9 cellular contexts compared by ENCODE assay signal in the genomic region with DNA sequence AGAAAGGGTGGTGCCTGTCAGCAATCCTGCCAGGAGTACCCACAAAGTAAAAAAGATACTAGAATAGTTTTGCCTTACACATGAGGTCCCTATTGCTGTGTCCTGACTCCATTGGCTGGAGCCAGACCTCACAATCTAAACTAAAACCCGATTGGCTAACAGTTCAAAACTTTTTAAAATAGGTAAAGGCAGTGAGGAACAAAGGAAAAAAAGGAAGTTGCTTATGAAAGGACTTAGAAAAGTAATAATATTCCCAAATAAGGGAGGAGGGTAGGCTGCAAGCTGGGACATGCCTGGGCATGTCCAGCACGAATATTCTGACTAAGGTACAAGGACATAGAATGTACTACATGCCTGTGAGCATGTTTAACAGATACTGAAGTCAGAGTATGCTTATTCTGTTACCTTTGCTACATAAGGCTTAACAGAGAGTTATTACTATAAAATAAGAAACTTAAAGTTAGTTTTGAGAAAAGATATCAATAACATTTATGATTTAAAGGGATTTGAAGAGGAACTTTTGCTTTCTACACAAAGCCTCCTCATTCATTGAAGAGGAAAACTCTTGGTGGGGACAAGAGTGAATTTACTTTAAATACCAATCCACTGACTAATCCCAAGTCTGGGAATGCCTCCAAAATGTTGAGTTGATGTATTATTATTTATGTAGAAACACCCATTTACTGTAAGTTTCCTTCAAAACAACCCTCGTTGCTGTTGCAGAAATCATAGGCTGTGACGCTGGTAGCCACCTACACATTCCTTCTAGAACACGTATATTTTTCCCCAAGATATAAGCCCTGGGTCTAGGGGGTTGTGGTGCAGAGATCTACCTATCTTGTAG. TPM values are rescaled to one million over a fixed set of nuclear protein-coding genes. Genes with fewer than 3 reads are reported as not detected.
DNase-seq lines count a peak whose midpoint lies in the region; TF ChIP-seq lines count a peak whose summit lies in the region.
"Had no signal": no experiment of that assay in that cellular context is flagged by ENCODE, and none has a peak within 500 bp of the region (broad histone marks: within the 10 kb centered on the region; RNA-seq: fewer than 3 reads in every experiment).

No MANE protein-coding gene starts in this region.

- peaks cover 1 to 11% (median 2%) of the 10 kb centered on the region in 3 donors for H3K27me3 Mint-ChIP-seq in CD14-positive monocyte (ENCODE audit: low read depth in 3 of 3)

- no peaks in the 10 kb centered on the region for H3K36me3 ChIP-seq in SJCRH30
- no peaks in the 10 kb centered on the region for H3K36me3 ChIP-seq in fibroblast of lung (ENCODE audit: control insufficient read depth, insufficient read depth, low read length)

- no peaks in the 10 kb centered on the region for H3K27me3 ChIP-seq in SJCRH30
- no peaks in the 10 kb centered on the region for H3K27me3 ChIP-seq in fibroblast of lung (ENCODE audit: control insufficient read depth, insufficient read depth, low read length)

- no peaks in the 10 kb centered on the region for H3K36me3 Mint-ChIP-seq in CD14-positive monocyte
- H3K36me3 Mint-ChIP-seq: activated naive CD8-positive, alpha-beta T cell treated with anti-CD3 and anti-CD28 coated beads, Interleukin-2, amount 10 ng/mL, durations not matched to agents 7 days and 5 days had no signal

- peaks cover 15% of the 10 kb centered on the region for H3K4me1 ChIP-seq in SJCRH30
- peaks cover 13% of the 10 kb centered on the region for H3K4me1 ChIP-seq in fibroblast of lung (ENCODE audit: control insufficient read depth, extremely low read depth, insufficient read depth, low read length)

- H4K20me1 ChIP-seq in fibroblast of lung (ENCODE audit: control insufficient read depth, extremely low read depth, insufficient read depth, low read length) = no peaks in the 10 kb centered on the region

- H3K27ac ChIP-seq in SJCRH30 = peak overlapping the region; percentile 53; the same call in 1 of the 2 replicates
- peak overlapping the region; percentile 100 for H3K27ac ChIP-seq in fibroblast of lung (ENCODE audit: insufficient read depth, low read length)

- intact Hi-C loops in CD14-positive monocyte (cut with micrococcal nuclease) = no loop called here

- no peak overlapping the region for H3K27ac Mint-ChIP-seq in CD14-positive monocyte
- H3K27ac Mint-ChIP-seq: activated naive CD8-positive, alpha-beta T cell treated with anti-CD3 and anti-CD28 coated beads, Interleukin-2, amount 10 ng/mL, durations not matched to agents 7 days and 5 days had no signal

- H3K9ac ChIP-seq in fibroblast of lung (ENCODE audit: insufficient read depth, low read length) = peak overlapping the region; percentile 68

- TF ChIP-seq CTCF in fibroblast of lung (conservative IDR thresholded peaks at IDR 0.05 in 1 of 2, IDR thresholded peaks at IDR 0.05 in 1 of 2; ENCODE audit: low read depth in 1 of 2, low read length in 2 of 2) (no peak), CD14-positive monocyte (IDR thresholded peaks at IDR 0.05) (no peak)

- H3K4me3 Mint-ChIP-seq in CD14-positive monocyte = no peak overlapping the region
- H3K4me3 Mint-ChIP-seq: activated naive CD8-positive, alpha-beta T cell treated with anti-CD3 and anti-CD28 coated beads, Interleukin-2, amount 10 ng/mL, durations not matched to agents 7 days and 5 days had no signal

- DNase-seq in HCEC 1CT (peak; percentile 95), SJCRH30 (peak; percentile 44 to 53), fibroblast of lung (ENCODE audit: low read depth in 2 of 2) (peak; percentile 99 to 100), renal cortical epithelial cell (ENCODE audit: low read depth) (peak; percentile 97), CD14-positive monocyte (ENCODE audit: low spot score) (no peak), NCI-H1694 treated with DMSO at 0.1 percent for 48 hours (lab: John Stamatoyannopoulos, UW) (no peak), NCI-H2081 (lab: John Stamatoyannopoulos, UW) (no peak), cortex of kidney (lab: John Stamatoyannopoulos, UW) (no peak)
- DNase-seq: activated naive CD8-positive, alpha-beta T cell treated with anti-CD3 and anti-CD28 coated beads, Interleukin-2, amount 10 ng/mL, durations not matched to agents 7 days and 5 days had no signal

- H3K9me3 Mint-ChIP-seq in CD14-positive monocyte = peaks cover 0 to 10% (median 2%) of the 10 kb centered on the region in 7 donors
- H3K9me3 Mint-ChIP-seq: activated naive CD8-positive, alpha-beta T cell treated with anti-CD3 and anti-CD28 coated beads, Interleukin-2, amount 10 ng/mL, durations not matched to agents 7 days and 5 days had no signal

- H3K9me3 ChIP-seq in SJCRH30 (replicated peaks) (no peaks in the 10 kb centered on the region), fibroblast of lung (ENCODE audit: control insufficient read depth, insufficient read depth, low read depth, low read length) (no peaks in the 10 kb centered on the region)

- peak overlapping the region; percentile 72 for H3K4me2 ChIP-seq in fibroblast of lung (ENCODE audit: extremely low read depth, insufficient read depth, low read length)

- no peaks in the 10 kb centered on the region for H3K79me2 ChIP-seq in fibroblast of lung (ENCODE audit: control insufficient read depth, insufficient read depth, low read length)

- peak overlapping the region; percentile 9; the same call in 1 of the 2 replicates for H3K4me3 ChIP-seq in SJCRH30
- peak overlapping the region in 2 of 4 experiments; percentile 1 to 5 for H3K4me3 ChIP-seq in fibroblast of lung (replicated peaks in 1 of 4; ENCODE audit: control extremely low read depth in 1 of 4, insufficient read depth in 1 of 4, low read depth in 3 of 4, low read length in 4 of 4)

- H3K4me1 Mint-ChIP-seq in CD14-positive monocyte = peaks cover 21% of the 10 kb centered on the region

- no peak overlapping the region for H2AFZ ChIP-seq in fibroblast of lung (ENCODE audit: low read length)

RNA-seq across cellular contexts. Expression of a gene that starts 8.2 kb away (rescaled TPM):
- total RNA-seq in SJCRH30 (2014; rRNA removed; shearing (Covaris generic)) = 44.7 and 51.3 TPM in 2 replicates
- total RNA-seq in fibroblast of lung (43.4 and 48.9 TPM in 2 replicates), renal cortical epithelial cell (38.7 and 53.7 TPM in 2 replicates)
- polyA plus RNA-seq in fibroblast of lung (36.1 and 51.1 TPM in 2 replicates), CD14-positive monocyte (under 1 TPM; 0.25 to 0.39 TPM)
- polyA plus RNA-seq in fibroblast of lung (2012) = 43.1 and 63.7 TPM in 2 replicates
- polyA minus RNA-seq in fibroblast of lung (ENCODE audit: low replicate concordance) = 14.8 and 38.7 TPM in 2 replicates

Comparison
In these comparisons a context has a peak if more than half of its experiments do, and no peak if none do; other contexts are left out.
1. DNase-seq: peak in HCEC 1CT (single experiment), SJCRH30 (2 of 2), fibroblast of lung (2 of 2) and renal cortical epithelial cell (single experiment); none in CD14-positive monocyte (single experiment), NCI-H1694 treated with DMSO at 0.1 percent for 48 hours (single experiment), NCI-H2081 (0 of 2) and cortex of kidney (single experiment).